15 cellular contexts compared by ENCODE assay signal in the genomic region with DNA sequence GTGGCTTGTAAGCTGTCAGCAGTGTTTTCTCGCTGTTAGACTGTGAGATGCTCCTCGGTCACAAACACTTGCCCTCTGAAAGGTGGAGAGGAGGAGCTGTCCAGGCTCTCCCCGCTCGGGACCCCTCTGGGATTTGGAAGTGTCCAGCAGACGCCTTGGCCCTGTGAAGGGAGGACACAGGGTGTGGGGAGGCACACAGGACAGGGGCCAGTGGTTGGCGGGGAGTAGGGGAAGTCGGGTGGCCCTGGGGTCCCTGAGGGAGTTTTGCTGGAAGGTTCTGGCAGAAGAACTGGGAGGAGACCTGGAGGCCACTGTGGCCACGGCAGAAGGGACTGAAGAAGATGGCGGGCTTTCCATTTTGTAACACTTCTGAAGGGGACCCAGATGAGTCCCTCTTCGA.
"Had no signal": no experiment of that assay in that cellular context is flagged by ENCODE, and none has a peak within 500 bp of the region (broad histone marks: within the 10 kb centered on the region; RNA-seq: fewer than 3 reads in every experiment).

No MANE protein-coding gene starts in this region.

- H3K27ac ChIP-seq: colonic mucosa, esophagus squamous epithelium, prostate gland, right lobe of liver, suprapubic skin had no signal

- H3K9me3 ChIP-seq: colonic mucosa, esophagus squamous epithelium, prostate gland, right lobe of liver, suprapubic skin had no signal

- H3K9me3 Mint-ChIP-seq: nephron; stimulated activated naive CD8-positive, alpha-beta T cell treated with anti-CD3 and anti-CD28 coated beads, Interleukin-15, Interleukin-2, amounts not matched to agents 100 ng/mL and 50 ng/mL, for 24 hours; T-helper 1 cell treated with Interleukin-12 subunit alpha and Interleukin-12 subunit beta and Interleukin-4 antibody, amounts not matched to agents 30 μg/mL and 1 μg/mL, for 36 hours; type B pancreatic cell had no signal

- H3K4me3 Mint-ChIP-seq: nephron; stimulated activated naive CD8-positive, alpha-beta T cell treated with anti-CD3 and anti-CD28 coated beads, Interleukin-15, Interleukin-2, amounts not matched to agents 100 ng/mL and 50 ng/mL, for 24 hours; T-helper 1 cell treated with Interleukin-12 subunit alpha and Interleukin-12 subunit beta and Interleukin-4 antibody, amounts not matched to agents 30 μg/mL and 1 μg/mL, for 36 hours; type B pancreatic cell had no signal

- H3K4me1 ChIP-seq: colonic mucosa, prostate gland, right lobe of liver had no signal

- H3K27me3 Mint-ChIP-seq: stimulated activated naive CD8-positive, alpha-beta T cell treated with anti-CD3 and anti-CD28 coated beads, Interleukin-15, Interleukin-2, amounts not matched to agents 100 ng/mL and 50 ng/mL, for 24 hours had no signal

- DNase-seq: activated CD4-positive, alpha-beta T cell treated with anti-CD3 and anti-CD28 coated beads, Interleukin-2, amount 50 U/mL, for 1 hour; activated CD8-positive, alpha-beta memory T cell treated with anti-CD3 and anti-CD28 coated beads for 24 hours; activated naive CD4-positive, alpha-beta T cell; colonic mucosa; effector CD4-positive, alpha-beta T cell; esophagus squamous epithelium; hippocampal formation; occipital lobe had no signal

- H3K27me3 ChIP-seq: right lobe of liver had no signal

- H3K36me3 ChIP-seq: colonic mucosa, esophagus squamous epithelium, prostate gland, right lobe of liver, suprapubic skin had no signal

- H3K27ac Mint-ChIP-seq: nephron; stimulated activated naive CD8-positive, alpha-beta T cell treated with anti-CD3 and anti-CD28 coated beads, Interleukin-15, Interleukin-2, amounts not matched to agents 100 ng/mL and 50 ng/mL, for 24 hours; T-helper 1 cell treated with Interleukin-12 subunit alpha and Interleukin-12 subunit beta and Interleukin-4 antibody, amounts not matched to agents 30 μg/mL and 1 μg/mL, for 36 hours; type B pancreatic cell had no signal

- H3K36me3 Mint-ChIP-seq: type B pancreatic cell had no signal

- H3K4me3 ChIP-seq: colonic mucosa, esophagus squamous epithelium, prostate gland, right lobe of liver, suprapubic skin had no signal

- ATAC-seq: right lobe of liver had no signal
